ENCODE assay signal across 33 cellular contexts in the genomic region with DNA sequence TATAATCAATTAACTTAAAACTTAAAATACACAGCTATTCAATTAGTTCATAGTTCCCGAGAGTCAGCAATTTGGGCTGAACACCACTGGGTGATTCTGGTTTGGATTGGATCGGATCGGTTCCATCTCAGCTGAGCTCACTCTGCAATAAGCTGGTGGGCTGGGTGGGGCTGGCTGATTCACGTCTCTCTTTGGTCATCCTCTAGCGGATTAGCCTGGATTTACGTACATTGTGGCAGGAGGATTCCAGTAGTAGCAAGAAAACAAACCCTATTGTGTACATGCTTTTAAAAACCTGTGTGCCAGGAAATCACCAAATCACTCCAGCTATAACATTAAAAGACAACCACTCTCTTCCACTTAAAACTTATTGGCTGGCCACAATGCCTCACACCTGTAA. TPM values are rescaled to one million over a fixed set of nuclear protein-coding genes. Genes with fewer than 3 reads are reported as not detected.
"Had no signal": no experiment of that assay in that cellular context is flagged by ENCODE, and none has a peak within 500 bp of the region (broad histone marks: within the 10 kb centered on the region; RNA-seq: fewer than 3 reads in every experiment).

No MANE protein-coding gene starts in this region.

- H3K27me3 Mint-ChIP-seq: stimulated activated naive CD8-positive, alpha-beta T cell treated with anti-CD3 and anti-CD28 coated beads, Interleukin-15, amount 100 ng/mL, for 72 hours had no signal

- H3K9me3 Mint-ChIP-seq: natural killer cell; neural crest cell; stimulated activated naive CD8-positive, alpha-beta T cell treated with anti-CD3 and anti-CD28 coated beads, Interleukin-15, amount 100 ng/mL, for 72 hours had no signal

- ATAC-seq: gastrocnemius medialis; heart right ventricle; lower lobe of right lung; natural killer cell; pancreas; right lobe of liver; stimulated activated memory B cell treated with anti-CD40 and anti-IgM and Interleukin-4, amounts not matched to agents 10 μg/mL and 1 μg/mL and 100 μg/mL, for 72 hours; stimulated activated naive CD8-positive, alpha-beta T cell treated with anti-CD3 and anti-CD28 coated beads, Interleukin-15, amount 100 ng/mL, for 72 hours; upper lobe of right lung had no signal

- H3K36me3 Mint-ChIP-seq: mesothelial cell of epicardium; natural killer cell; stimulated activated memory B cell treated with anti-CD40 and anti-IgM and Interleukin-4, amounts not matched to agents 10 μg/mL and 1 μg/mL and 100 μg/mL, for 72 hours had no signal

- H3K27me3 ChIP-seq: gastrocnemius medialis, pancreas, right lobe of liver, testis, tibial nerve, upper lobe of right lung, vagina had no signal

- FAIRE-seq: keratinocyte, pancreas had no signal

- H3K27ac ChIP-seq: coronary artery, gastrocnemius medialis, heart right ventricle, left ventricle myocardium inferior, lower lobe of right lung, pancreas, prostate gland, right lobe of liver, testis, tibial nerve, upper lobe of right lung, vagina had no signal

- H3K27ac Mint-ChIP-seq: memory B cell; mesothelial cell of epicardium; stimulated activated memory B cell treated with anti-CD40 and anti-IgM and Interleukin-4, amounts not matched to agents 10 μg/mL and 1 μg/mL and 100 μg/mL, for 72 hours; stimulated activated naive CD8-positive, alpha-beta T cell treated with anti-CD3 and anti-CD28 coated beads, Interleukin-15, amount 100 ng/mL, for 72 hours had no signal

- DNase-seq: effector CD8-positive, alpha-beta T cell; gastrocnemius medialis; heart right ventricle; hypothalamus; immature natural killer cell; left ventricle myocardium inferior; lower lobe of right lung; natural killer cell; nucleus accumbens; pancreas; retina; right lobe of liver; stimulated activated CD4-positive, alpha-beta T cell treated with anti-CD3 and anti-CD28 coated beads, Interleukin-15, amount 100 ng/mL, for 24 hours; stimulated activated CD4-positive, alpha-beta T cell treated with anti-CD3 and anti-CD28 coated beads, Interleukin-1b, Interleukin-23, amount 100 ng/mL, for 48 hours; stimulated activated CD4-positive, alpha-beta T cell treated with anti-CD3 and anti-CD28 coated beads, Interleukin-4, amount 100 ng/mL, for 24 hours; stimulated activated naive CD8-positive, alpha-beta T cell treated with anti-CD3 and anti-CD28 coated beads, Interleukin-15, amount 100 ng/mL, for 72 hours; testis; upper lobe of right lung had no signal

- H3K4me3 Mint-ChIP-seq: memory B cell; mesothelial cell of epicardium; neural crest cell; stimulated activated memory B cell treated with anti-CD40 and anti-IgM and Interleukin-4, amounts not matched to agents 10 μg/mL and 1 μg/mL and 100 μg/mL, for 72 hours; stimulated activated naive CD8-positive, alpha-beta T cell treated with anti-CD3 and anti-CD28 coated beads, Interleukin-15, amount 100 ng/mL, for 72 hours had no signal

- H3K4me1 Mint-ChIP-seq: mesothelial cell of epicardium; neural crest cell; stimulated activated memory B cell treated with anti-CD40 and anti-IgM and Interleukin-4, amounts not matched to agents 10 μg/mL and 1 μg/mL and 100 μg/mL, for 72 hours; stimulated activated naive CD8-positive, alpha-beta T cell treated with anti-CD3 and anti-CD28 coated beads, Interleukin-15, amount 100 ng/mL, for 72 hours had no signal

- H3K4me1 ChIP-seq: gastrocnemius medialis, left ventricle myocardium inferior, lower lobe of right lung, pancreas, prostate gland, right lobe of liver, testis, tibial nerve, upper lobe of right lung, vagina had no signal

- H3K4me3 ChIP-seq: coronary artery, gastrocnemius medialis, heart right ventricle, left ventricle myocardium inferior, lower lobe of right lung, pancreas, prostate gland, right lobe of liver, tibial nerve, upper lobe of right lung, vagina had no signal

- H3K9me3 ChIP-seq: gastrocnemius medialis, lower lobe of right lung, pancreas, prostate gland, right lobe of liver, testis, upper lobe of right lung, vagina had no signal

- H3K36me3 ChIP-seq: gastrocnemius medialis, heart right ventricle, left ventricle myocardium inferior, lower lobe of right lung, pancreas, prostate gland, right lobe of liver, tibial nerve, upper lobe of right lung, vagina had no signal

RNA-seq across cellular contexts. Expression of a gene that starts 3.2 kb away (rescaled TPM):
- total RNA-seq: dermis microvascular lymphatic vessel endothelial cell, fibroblast of villous mesenchyme, gastrocnemius medialis, heart right ventricle, left ventricle myocardium inferior, lower lobe of right lung, mesothelial cell of epicardium, mucosa of gallbladder, myocyte, neural crest cell, pancreas, right lobe of liver, subcutaneous adipose tissue, tibial nerve, upper lobe of right lung, vagina had no signal
- polyA plus RNA-seq: esophagus, heart right ventricle, keratinocyte, pancreas had no signal

RNA-seq across cellular contexts. Expression of a gene that starts 14.7 kb away (rescaled TPM):
- total RNA-seq: dermis microvascular lymphatic vessel endothelial cell, fibroblast of villous mesenchyme, gastrocnemius medialis, heart right ventricle, left ventricle myocardium inferior, lower lobe of right lung, mesothelial cell of epicardium, mucosa of gallbladder, myocyte, natural killer cell, neural crest cell, pancreas, prostate gland, right lobe of liver, subcutaneous adipose tissue, tibial nerve, upper lobe of right lung, vagina had no signal
- polyA plus RNA-seq: esophagus, heart right ventricle, immature natural killer cell, keratinocyte, pancreas had no signal

RNA-seq across cellular contexts. Expression of a gene that starts 38.9 kb away (rescaled TPM):
- total RNA-seq: dermis microvascular lymphatic vessel endothelial cell, fibroblast of villous mesenchyme, left ventricle myocardium inferior, lower lobe of right lung, natural killer cell, upper lobe of right lung had no signal
- polyA plus RNA-seq: heart right ventricle, immature natural killer cell had no signal

RNA-seq across cellular contexts. Expression of a gene that starts 39.1 kb away (rescaled TPM):
- total RNA-seq: dermis microvascular lymphatic vessel endothelial cell, fibroblast of villous mesenchyme, gastrocnemius medialis, heart right ventricle, left ventricle myocardium inferior, lower lobe of right lung, mesothelial cell of epicardium, mucosa of gallbladder, myocyte, natural killer cell, neural crest cell, pancreas, right lobe of liver, tibial nerve, upper lobe of right lung, vagina had no signal
- polyA plus RNA-seq: esophagus, heart right ventricle, immature natural killer cell, keratinocyte, pancreas had no signal

RNA-seq across cellular contexts. Expression of a gene that starts 54.8 kb away (rescaled TPM):
- total RNA-seq: fibroblast of villous mesenchyme, gastrocnemius medialis, mesothelial cell of epicardium, mucosa of gallbladder, myocyte, natural killer cell, neural crest cell, pancreas, prostate gland, right lobe of liver, subcutaneous adipose tissue, testis, tibial nerve, vagina had no signal
- polyA plus RNA-seq: immature natural killer cell, keratinocyte had no signal
